23 cellular contexts compared by ENCODE assay signal in the genomic region with DNA sequence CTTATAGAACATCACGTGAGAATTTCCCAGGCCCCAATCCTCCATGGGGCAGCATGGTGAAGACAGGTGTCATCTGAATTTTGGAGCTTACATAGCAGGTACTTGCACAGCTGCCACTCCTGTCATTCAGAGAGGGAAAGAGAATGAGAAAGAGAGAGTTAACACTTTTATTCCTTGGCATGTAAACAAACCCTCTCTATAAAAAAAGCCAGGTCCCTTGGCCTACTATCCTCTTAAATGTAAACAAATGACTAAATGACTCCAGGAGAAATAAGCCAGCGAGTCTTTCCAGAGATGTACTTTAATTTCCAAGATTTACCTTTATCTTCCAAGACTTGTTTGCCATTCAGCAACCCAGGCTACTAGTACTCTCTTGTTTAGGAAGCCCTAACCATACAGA.
"Had no signal": no experiment of that assay in that cellular context is flagged by ENCODE, and none has a peak within 500 bp of the region (broad histone marks: within the 10 kb centered on the region; RNA-seq: fewer than 3 reads in every experiment).

No MANE protein-coding gene starts in this region.

- H3K4me3 ChIP-seq: colonic mucosa, esophagus squamous epithelium, gastrocnemius medialis, heart right ventricle, left lung, lower lobe of right lung had no signal

- H3K4me1 ChIP-seq: colonic mucosa, esophagus squamous epithelium, gastrocnemius medialis, left lung, lower lobe of right lung had no signal

- ATAC-seq: effector memory CD8-positive, alpha-beta T cell; esophagus mucosa; gastrocnemius medialis; heart right ventricle; left cardiac atrium; left lung; left ventricle myocardium superior; lower lobe of right lung; naive thymus-derived CD4-positive, alpha-beta T cell had no signal

- H3K27ac ChIP-seq: colonic mucosa, epithelial cell of prostate, esophagus squamous epithelium, gastrocnemius medialis, heart right ventricle, left lung, lower lobe of right lung had no signal

- DNase-seq: colonic mucosa; cortex of kidney; effector CD8-positive, alpha-beta T cell; effector memory CD8-positive, alpha-beta T cell; endodermal cell; erythroblast; esophagus squamous epithelium; foreskin fibroblast; foreskin melanocyte; gastrocnemius medialis; glutamatergic neuron; head of caudate nucleus; heart right ventricle; hippocampal formation; left cardiac atrium; left lung; left ventricle myocardium superior; lower lobe of right lung; mesendoderm; midbrain; naive thymus-derived CD4-positive, alpha-beta T cell had no signal

- H3K27me3 ChIP-seq: colonic mucosa, gastrocnemius medialis, heart right ventricle, left lung had no signal

- H3K9me3 ChIP-seq: colonic mucosa, esophagus squamous epithelium, gastrocnemius medialis, left lung, lower lobe of right lung had no signal

- H3K36me3 ChIP-seq: colonic mucosa, esophagus squamous epithelium, gastrocnemius medialis, heart right ventricle, left lung, lower lobe of right lung had no signal
